6 cellular contexts compared by ENCODE assay signal in genomic region chr19:57738320-57738719, GRCh38. TPM values are rescaled to one million over a fixed set of nuclear protein-coding genes. Genes with fewer than 3 reads are reported as not detected.
DNase-seq lines count a peak whose midpoint lies in the region; ATAC-seq and TF ChIP-seq lines count a peak whose summit lies in the region.
"Not testable (repeated sequence)": the region's sequence is repeated elsewhere in the genome, so short reads cannot be mapped to it uniquely, and the experiment has no call there.

No MANE protein-coding gene starts in this region.

- intact Hi-C loops in gastrocnemius medialis (cut with DNase I; ENCODE audit: low total_unique reads), result loop anchor here (10.0 kb wide), 1 partner anchor 416 kb away; the partner anchor contains the start of gene ZNF329

- TF ChIP-seq POLR2A in gastrocnemius medialis (IDR thresholded peaks at IDR 0.05), result not testable (repeated sequence)

- TF ChIP-seq CTCF in kidney epithelial cell (IDR thresholded peaks at IDR 0.05; ENCODE audit: insufficient read depth, low read length, poor library complexity, severe bottlenecking) (peak; percentile 30), gastrocnemius medialis (IDR thresholded peaks at IDR 0.05 in 4 of 5, conservative IDR thresholded peaks at IDR 0.05 in 1 of 5) (peak; percentile 40 to 68 (median 53))

- H3K4me1 ChIP-seq in gastrocnemius medialis, result not testable (repeated sequence)

- H3K27ac ChIP-seq in gastrocnemius medialis, result peak overlapping the region in 1 of 4 donors; percentile 61

- peak; percentile 74 to 93 for ATAC-seq in gastrocnemius medialis

- H3K9me3 ChIP-seq in gastrocnemius medialis, result not testable (repeated sequence)

- in situ Hi-C loops in gastrocnemius medialis (cut with MboI; ENCODE audit: low sequenced_read_pairs in 4 of 4), result loop anchor here in 3 of 4 donors (25.0 kb wide), 2 partner anchors 99 to 174 kb away; partner anchors contain the start of genes ZNF417 (in 2 of the 3), ZNF587 (in 1 of the 3) and ZNF587B (in 1 of the 3)

- DNase-seq in CD1c-positive myeloid dendritic cell (ENCODE audit: extremely low spot score) (peak; percentile 27), NCI-H524 (lab: John Stamatoyannopoulos, UW) (peak; percentile 20 to 27), ecto neural progenitor cell (ENCODE audit: low spot score) (peak; percentile 55), gastrocnemius medialis (peak; percentile 6 to 71)
- DNase-seq in activated CD8-positive, alpha-beta memory T cell treated with anti-CD3 and anti-CD28 coated beads, Interleukin-2, amount 50 U/mL, for 4 hours, result peak; percentile 38
- DNase-seq in kidney epithelial cell (ENCODE audit: low read depth), result not testable (repeated sequence)

- not testable (repeated sequence) for H3K27me3 ChIP-seq in kidney epithelial cell (ENCODE audit: control insufficient read depth, insufficient read depth, low read length); gastrocnemius medialis

- not testable (repeated sequence) for H3K36me3 ChIP-seq in kidney epithelial cell (ENCODE audit: control insufficient read depth, insufficient read depth, low read length); gastrocnemius medialis

- not testable (repeated sequence) for H3K4me3 ChIP-seq in kidney epithelial cell (ENCODE audit: low read depth, low read length)
- peak overlapping the region in 1 of 4 donors; percentile 44 for H3K4me3 ChIP-seq in gastrocnemius medialis

RNA-seq across cellular contexts. Expression of gene ZNF776, which starts 8.3 kb away (rescaled TPM):
- total RNA-seq in kidney epithelial cell (9.9 and 12.2 TPM in 2 replicates), gastrocnemius medialis (1 to 10 TPM; 5.0 to 8.1 (median 8.0) TPM)

RNA-seq across cellular contexts. Expression of gene ZNF671, which starts 10.9 kb away (rescaled TPM):
- total RNA-seq in kidney epithelial cell, result 2.9 and 4.2 TPM in 2 replicates
- total RNA-seq in gastrocnemius medialis, result 10 to 100 TPM in 1 of 4 donors, 1 to 10 TPM in 3; 3.9 to 10.1 (median 5.8) TPM

RNA-seq across cellular contexts. Expression of gene ZNF154, which starts 29.3 kb away (rescaled TPM):
- total RNA-seq in kidney epithelial cell (2.9 and 3.3 TPM in 2 replicates), gastrocnemius medialis (1 to 10 TPM in 2 of 4 donors, under 1 TPM in 2; 0.49 to 2.8 (median 0.97) TPM)

RNA-seq across cellular contexts. Expression of gene ZNF586, which starts 31.2 kb away (rescaled TPM):
- total RNA-seq in kidney epithelial cell (9.0 and 10.9 TPM in 2 replicates), gastrocnemius medialis (10 to 100 TPM in 1 of 4 donors, 1 to 10 TPM in 3; 7.6 to 13.3 (median 9.2) TPM)

RNA-seq across cellular contexts. Expression of gene ZNF551, which starts 56.5 kb away (rescaled TPM):
- total RNA-seq in kidney epithelial cell (6.0 and 8.5 TPM in 2 replicates), gastrocnemius medialis (1 to 10 TPM in 3 of 4 donors, under 1 TPM in 1; 0.95 to 5.8 (median 2.4) TPM)
